Comparison of ENCODE assay signal across 20 cellular contexts in the genomic region with DNA sequence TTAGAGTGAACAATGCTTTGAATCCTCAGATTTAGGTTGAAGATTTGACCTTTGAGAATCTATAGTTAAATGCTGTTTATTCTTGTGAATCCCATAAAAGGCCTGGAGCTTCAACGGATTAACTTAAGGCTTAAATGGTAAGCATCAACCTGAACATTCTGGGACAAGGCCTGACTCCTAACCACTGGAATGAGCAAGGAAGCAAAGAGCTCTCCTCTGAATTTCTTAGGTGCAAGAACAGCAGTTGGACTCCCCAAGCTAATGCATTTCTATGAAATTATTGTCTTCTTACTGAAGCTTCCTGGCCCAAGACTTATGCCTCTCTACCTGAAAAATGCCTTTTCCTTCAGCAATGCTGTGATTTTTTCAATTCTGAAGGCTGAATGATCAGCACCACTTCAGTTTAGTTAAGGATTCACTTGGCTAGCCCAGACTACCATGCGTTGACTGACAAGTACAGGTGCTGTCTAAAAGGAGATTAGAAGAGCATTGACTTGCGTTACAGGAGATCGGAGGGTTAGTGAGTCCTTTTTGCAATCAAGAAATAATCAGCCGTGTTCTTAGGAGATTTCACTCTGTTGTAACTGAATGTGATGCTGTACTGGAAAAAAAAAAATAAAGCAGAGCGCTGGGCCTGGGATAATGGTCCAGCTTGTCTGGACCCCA.
"Had no signal": no experiment of that assay in that cellular context is flagged by ENCODE, and none has a peak within 500 bp of the region (broad histone marks: within the 10 kb centered on the region; RNA-seq: fewer than 3 reads in every experiment).

No MANE protein-coding gene starts in this region.

- H3K4me3 ChIP-seq: cardiac muscle cell, Peyer's patch, SJSA1 had no signal

- H3K27ac ChIP-seq: cardiac muscle cell, Peyer's patch, RWPE1, SJSA1 had no signal

- H3K4me1 ChIP-seq: Peyer's patch had no signal

- H3K36me3 ChIP-seq: cardiac muscle cell, Peyer's patch, SJSA1 had no signal

- H3K9me3 ChIP-seq: Peyer's patch, SJSA1 had no signal

- DNase-seq: activated CD4-positive, alpha-beta T cell treated with anti-CD3 and anti-CD28 coated beads for 48 hours; activated CD4-positive, alpha-beta T cell treated with anti-CD3 and anti-CD28 coated beads, Interleukin-2, amount 50 U/mL, for 4 hours; activated CD4-positive, CD25-positive, alpha-beta regulatory T cell treated with anti-CD3 and anti-CD28 coated beads, Interleukin-2, amount 50 U/mL, for 72 hours; activated CD8-positive, alpha-beta T cell treated with anti-CD3 and anti-CD28 coated beads, Interleukin-2, amount 10 ng/mL, durations not matched to agents 7 days and 5 days; activated effector memory CD4-positive, alpha-beta T cell treated with Interleukin-2 at 50 U/mL for 16 hours; activated naive CD4-positive, alpha-beta T cell; activated T-cell treated with anti-CD3 and anti-CD28 coated beads, Interleukin-2, amount 50 U/mL, for 24 hours; aorta; MM.1S; NCI-H1436; NCI-H1694 treated with DMSO at 0.1 percent for 48 hours; NCI-H2029 treated with DMSO at 0.1 percent for 48 hours; NCI-H446; NCI-H774; Peyer's patch; Right ventricle myocardium superior; SW 1271 had no signal

- H3K27me3 ChIP-seq: cardiac muscle cell, Peyer's patch, SJSA1 had no signal
